Comparison of ENCODE assay signal across 24 cellular contexts in genomic region chr9:89659473-89660256, GRCh38. TPM values are rescaled to one million over a fixed set of nuclear protein-coding genes. Genes with fewer than 3 reads are reported as not detected.
"Had no signal": no experiment of that assay in that cellular context is flagged by ENCODE, and none has a peak within 500 bp of the region (broad histone marks: within the 10 kb centered on the region; RNA-seq: fewer than 3 reads in every experiment).

No MANE protein-coding gene starts in this region.

- H3K79me2 ChIP-seq: hepatocyte, parathyroid adenoma had no signal

- H3K4me3 Mint-ChIP-seq: activated T-cell treated with anti-CD3 and anti-CD28 coated beads, Interleukin-2, amount 50 U/mL, for 4 hours; immature natural killer cell; nephron; stimulated activated memory B cell treated with anti-CD40 and anti-IgM and Interleukin-4, amounts not matched to agents 10 μg/mL and 1 μg/mL and 100 μg/mL, for 72 hours; T-cell; type B pancreatic cell; WTC11 had no signal

- ATAC-seq: activated T-cell treated with anti-CD3 and anti-CD28 coated beads, Interleukin-2, amount 50 U/mL, for 4 hours; left lobe of liver; right cardiac atrium; T-cell; WTC11 had no signal

- H3K27ac ChIP-seq: coronary artery, hepatocyte, parathyroid adenoma had no signal

- H3K27me3 ChIP-seq: hepatocyte had no signal

- H3K4me3 ChIP-seq: coronary artery, hepatocyte had no signal

- H3K4me2 ChIP-seq: hepatocyte, SK-N-SH had no signal

- H2AFZ ChIP-seq: hepatocyte, parathyroid adenoma had no signal

- H3K27me3 Mint-ChIP-seq: type B pancreatic cell had no signal

- H3K9ac ChIP-seq: parathyroid adenoma, SK-N-SH had no signal

- H3K9me3 Mint-ChIP-seq: activated T-cell treated with anti-CD3 and anti-CD28 coated beads, Interleukin-2, amount 50 U/mL, for 4 hours; activated T-helper 2 cell treated with anti-CD3 and anti-CD28 coated beads, Interferon-gamma antibody, Interleukin-2, Interleukin-4, amounts not matched to agents 10 μg/mL and 5 μg/mL and 100 μg/mL, durations not matched to agents 14 hours and 24 hours and 36 hours; immature natural killer cell; nephron; stimulated activated memory B cell treated with anti-CD40 and anti-IgM and Interleukin-4, amounts not matched to agents 10 μg/mL and 1 μg/mL and 100 μg/mL, for 72 hours; T-cell; type B pancreatic cell; WTC11 had no signal

- H3K27ac Mint-ChIP-seq: activated T-helper 2 cell treated with anti-CD3 and anti-CD28 coated beads, Interferon-gamma antibody, Interleukin-2, Interleukin-4, amounts not matched to agents 10 μg/mL and 5 μg/mL and 100 μg/mL, durations not matched to agents 14 hours and 24 hours and 36 hours; immature natural killer cell; nephron; stimulated activated memory B cell treated with anti-CD40 and anti-IgM and Interleukin-4, amounts not matched to agents 10 μg/mL and 1 μg/mL and 100 μg/mL, for 72 hours; T-cell; type B pancreatic cell; WTC11 had no signal

- H3K36me3 Mint-ChIP-seq: immature natural killer cell; stimulated activated memory B cell treated with anti-CD40 and anti-IgM and Interleukin-4, amounts not matched to agents 10 μg/mL and 1 μg/mL and 100 μg/mL, for 72 hours; T-cell; type B pancreatic cell; WTC11 had no signal

- DNase-seq: activated CD4-positive, alpha-beta T cell treated with anti-CD3 and anti-CD28 coated beads, Interleukin-2, amount 50 U/mL, for 4 hours; activated CD8-positive, alpha-beta memory T cell treated with anti-CD3 and anti-CD28 coated beads for 24 hours; activated CD8-positive, alpha-beta memory T cell treated with anti-CD3 and anti-CD28 coated beads, Interleukin-2, amount 50 U/mL, for 48 hours; activated naive CD4-positive, alpha-beta T cell; activated T-cell treated with anti-CD3 and anti-CD28 coated beads, Interleukin-2, amount 50 U/mL, for 4 hours; cerebellar nuclear complex; foreskin melanocyte; immature natural killer cell; nucleus accumbens; SK-N-SH; stimulated activated CD4-positive, alpha-beta T cell treated with anti-CD3 and anti-CD28 coated beads, Interleukin-15, amount 100 ng/mL, for 24 hours; T-cell had no signal

- H3K9me3 ChIP-seq: SK-N-SH had no signal

- FAIRE-seq: small intestine had no signal

RNA-seq across cellular contexts. Expression of gene GADD45G, which starts 54.9 kb away (rescaled TPM):
- total RNA-seq: lung microvascular endothelial cell had no signal
